15 cellular contexts compared by ENCODE assay signal in genomic region chrX:43693602-43694406, GRCh38. TPM values are rescaled to one million over a fixed set of nuclear protein-coding genes. Genes with fewer than 3 reads are reported as not detected.
DNase-seq lines count a peak whose midpoint lies in the region; ATAC-seq and TF ChIP-seq lines count a peak whose summit lies in the region.
"Had no signal": no experiment of that assay in that cellular context is flagged by ENCODE, and none has a peak within 500 bp of the region (broad histone marks: within the 10 kb centered on the region; RNA-seq: fewer than 3 reads in every experiment).

No MANE protein-coding gene starts in this region.

- peak overlapping the region; percentile 64 for H3K27ac Mint-ChIP-seq in chondrocyte (ENCODE audit: unreplicated experiment)
- H3K27ac Mint-ChIP-seq: activated naive CD8-positive, alpha-beta T cell treated with anti-CD3 and anti-CD28 coated beads, Interleukin-2, amount 10 ng/mL, durations not matched to agents 7 days and 5 days had no signal

- peak overlapping the region in 1 of 2 experiments; percentile 31 for H2BK12ac ChIP-seq in mesenchymal stem cell (ENCODE audit: low read length in 2 of 2)

- H4K20me1 ChIP-seq in MM.1S (ENCODE audit: insufficient read depth, low read length): no peaks in the 10 kb centered on the region

- WGBS in mesenchymal stem cell: 89% methylated on average over 1 of the region's 3 CpGs

- H3K4me2 ChIP-seq in mesenchymal stem cell (ENCODE audit: low read length, poor library complexity, severe bottlenecking): no peak overlapping the region
- no peak overlapping the region for H3K4me2 ChIP-seq in MM.1S (ENCODE audit: low read depth, low read length)

- DNase-seq in left ventricle myocardium inferior (no peak), Right ventricle myocardium superior (no peak), chondrocyte (ENCODE audit: low spot score) (no peak), mesenchymal stem cell (peak; percentile 66), MM.1S (no peak), NCI-H345 (lab: John Stamatoyannopoulos, UW) (no peak), NCI-H1417 (lab: John Stamatoyannopoulos, UW) (no peak), NCI-H2196 (lab: John Stamatoyannopoulos, UW; ENCODE audit: unreplicated experiment) (no peak)
- DNase-seq: activated naive CD8-positive, alpha-beta T cell treated with anti-CD3 and anti-CD28 coated beads, Interleukin-2, amount 10 ng/mL, durations not matched to agents 7 days and 5 days; effector CD4-positive, alpha-beta T cell; H7; IMR-90; NCI-H2107 had no signal

- no peak overlapping the region for H3K4me3 ChIP-seq in left ventricle myocardium inferior
- H3K4me3 ChIP-seq in mesenchymal stem cell (ENCODE audit: insufficient read depth in 1 of 2, low read depth in 1 of 2, low read length in 2 of 2): no peak overlapping the region
- H3K4me3 ChIP-seq in MM.1S (ENCODE audit: low read length): no peak overlapping the region
- H3K4me3 ChIP-seq: thoracic aorta had no signal

- intact Hi-C loops in left ventricle myocardium inferior (cut with micrococcal nuclease) (no loop called here), Right ventricle myocardium superior (cut with DNase I) (no loop called here)

- H3K9me3 ChIP-seq in left ventricle myocardium inferior (replicated peaks) (no peaks in the 10 kb centered on the region), mesenchymal stem cell (ENCODE audit: control insufficient read depth, low read length) (no peaks in the 10 kb centered on the region), MM.1S (replicated peaks; ENCODE audit: insufficient read depth, low read length) (no peaks in the 10 kb centered on the region)
- H3K9me3 ChIP-seq: thoracic aorta had no signal

- H3K4me1 ChIP-seq in left ventricle myocardium inferior (peaks cover 34% of the 10 kb centered on the region), mesenchymal stem cell (ENCODE audit: control insufficient read depth, insufficient read depth, low read depth, low read length) (peaks cover 3% of the 10 kb centered on the region), MM.1S (ENCODE audit: low read length) (no peaks in the 10 kb centered on the region)

- no peak overlapping the region for H2AK5ac ChIP-seq in mesenchymal stem cell (ENCODE audit: low read length, severe bottlenecking)

- H3K4ac ChIP-seq in mesenchymal stem cell (ENCODE audit: low read depth in 1 of 2, low read length in 2 of 2): no peak overlapping the region

- no peak overlapping the region for H2BK15ac ChIP-seq in mesenchymal stem cell (ENCODE audit: low read depth, poor library complexity, severe bottlenecking)

- H3F3A ChIP-seq in MM.1S (ENCODE audit: insufficient read depth, low read length): no peaks in the 10 kb centered on the region

- H3K9me3 Mint-ChIP-seq in chondrocyte (ENCODE audit: low read depth): no peaks in the 10 kb centered on the region
- H3K9me3 Mint-ChIP-seq: activated naive CD8-positive, alpha-beta T cell treated with anti-CD3 and anti-CD28 coated beads, Interleukin-2, amount 10 ng/mL, durations not matched to agents 7 days and 5 days had no signal

- no peak overlapping the region for H3K9ac ChIP-seq in mesenchymal stem cell (ENCODE audit: low read length)
- no peak overlapping the region for H3K9ac ChIP-seq in MM.1S (ENCODE audit: low read length)

- ATAC-seq in Right ventricle myocardium superior (ENCODE audit: poor library complexity): no peak
- ATAC-seq: Panc1 had no signal

- no peaks in the 10 kb centered on the region for H3K36me3 ChIP-seq in left ventricle myocardium inferior
- no peaks in the 10 kb centered on the region for H3K36me3 ChIP-seq in mesenchymal stem cell (ENCODE audit: control insufficient read depth in 1 of 2, insufficient read depth in 2 of 2, low read depth in 1 of 2, low read length in 2 of 2)
- no peaks in the 10 kb centered on the region for H3K36me3 ChIP-seq in MM.1S (replicated peaks; ENCODE audit: insufficient read depth, low read length)
- H3K36me3 ChIP-seq: thoracic aorta had no signal

- H3K27ac ChIP-seq in left ventricle myocardium inferior (replicated peaks) (peak overlapping the region; percentile 52), mesenchymal stem cell (ENCODE audit: low read length, poor library complexity, severe bottlenecking) (peak overlapping the region; percentile 67), MM.1S (ENCODE audit: low read length) (no peak overlapping the region)

- H3K4me3 Mint-ChIP-seq in chondrocyte (ENCODE audit: unreplicated experiment): no peak overlapping the region
- H3K4me3 Mint-ChIP-seq: activated naive CD8-positive, alpha-beta T cell treated with anti-CD3 and anti-CD28 coated beads, Interleukin-2, amount 10 ng/mL, durations not matched to agents 7 days and 5 days had no signal

- no peak overlapping the region for H2AFZ ChIP-seq in mesenchymal stem cell (ENCODE audit: low read depth, low read length)
- H2AFZ ChIP-seq in MM.1S (ENCODE audit: low read length): no peak overlapping the region

- no peak overlapping the region for H4K91ac ChIP-seq in mesenchymal stem cell (ENCODE audit: low read length)

- H4K8ac ChIP-seq in mesenchymal stem cell (ENCODE audit: low read length): no peak overlapping the region

- TF ChIP-seq CTCF in left ventricle myocardium inferior (IDR thresholded peaks at IDR 0.05; ENCODE audit: borderline replicate concordance): no peak
- no peak for TF ChIP-seq CTCF in chondrocyte (IDR thresholded peaks at IDR 0.05)
- no peak for TF ChIP-seq CTCF in MM.1S (IDR thresholded peaks at IDR 0.05; ENCODE audit: low read length)

- H3K18ac ChIP-seq in mesenchymal stem cell (ENCODE audit: low read depth in 1 of 2, low read length in 2 of 2): peak overlapping the region; percentile 43 to 52

- H3K14ac ChIP-seq in mesenchymal stem cell (ENCODE audit: low read length in 2 of 2): peak overlapping the region in 1 of 2 experiments; percentile 41

- H3K9me2 ChIP-seq in MM.1S (replicated peaks; ENCODE audit: insufficient read depth, low read length): no peaks in the 10 kb centered on the region

- H3K4me1 Mint-ChIP-seq in chondrocyte (ENCODE audit: low read depth): peaks cover 25% of the 10 kb centered on the region
- H3K4me1 Mint-ChIP-seq: activated naive CD8-positive, alpha-beta T cell treated with anti-CD3 and anti-CD28 coated beads, Interleukin-2, amount 10 ng/mL, durations not matched to agents 7 days and 5 days had no signal

- no peaks in the 10 kb centered on the region for H3K27me3 ChIP-seq in left ventricle myocardium inferior (ENCODE audit: low read depth)
- H3K27me3 ChIP-seq in mesenchymal stem cell (ENCODE audit: control insufficient read depth in 1 of 2, insufficient read depth in 1 of 2, low read length in 2 of 2): peaks cover 0 to 4% of the 10 kb centered on the region in 2 experiments
- H3K27me3 ChIP-seq in MM.1S (replicated peaks; ENCODE audit: insufficient read depth, low read length): no peaks in the 10 kb centered on the region

- no peaks in the 10 kb centered on the region for H3K79me1 ChIP-seq in mesenchymal stem cell (replicated peaks; ENCODE audit: low read length, poor library complexity, severe bottlenecking)

- H3K27me3 Mint-ChIP-seq in chondrocyte (ENCODE audit: low read depth): no peaks in the 10 kb centered on the region

- H3K36me3 Mint-ChIP-seq in chondrocyte (ENCODE audit: low read depth): no peaks in the 10 kb centered on the region
- H3K36me3 Mint-ChIP-seq: activated naive CD8-positive, alpha-beta T cell treated with anti-CD3 and anti-CD28 coated beads, Interleukin-2, amount 10 ng/mL, durations not matched to agents 7 days and 5 days had no signal

- H2BK120ac ChIP-seq in mesenchymal stem cell (ENCODE audit: low read depth, low read length): no peak overlapping the region

- no peak overlapping the region for H3K23ac ChIP-seq in mesenchymal stem cell (ENCODE audit: low read length in 2 of 2)

- no peak overlapping the region for H2BK5ac ChIP-seq in mesenchymal stem cell (ENCODE audit: low read depth, low read length, poor library complexity, severe bottlenecking)

- H3K79me2 ChIP-seq in MM.1S (ENCODE audit: low read length): no peaks in the 10 kb centered on the region

RNA-seq across cellular contexts. Expression of gene MAOA, which starts 37.7 kb away (rescaled TPM):
- total RNA-seq in left ventricle myocardium inferior: 113 TPM
- total RNA-seq in Right ventricle myocardium superior: 116 TPM
- 0.46 to 4.0 TPM (median 3.4 TPM) in 3 replicates for total RNA-seq in chondrocyte
- 22.5 TPM for polyA plus RNA-seq in mesenchymal stem cell (2013, experiment 1 of 2)
- polyA plus RNA-seq in mesenchymal stem cell (2013, experiment 2 of 2): 24.1 TPM

Comparison
In these comparisons a context has a peak if more than half of its experiments do, and no peak if none do; other contexts are left out.
1. RNA of gene MAOA, which starts 37.7 kb away (total RNA-seq): 116 TPM in Right ventricle myocardium superior (single experiment) and 113 TPM in left ventricle myocardium inferior (single experiment); 0.46 to 4.0 TPM in chondrocyte; every median in the first group is over 10 times any median in the second.